In the genomic region with DNA sequence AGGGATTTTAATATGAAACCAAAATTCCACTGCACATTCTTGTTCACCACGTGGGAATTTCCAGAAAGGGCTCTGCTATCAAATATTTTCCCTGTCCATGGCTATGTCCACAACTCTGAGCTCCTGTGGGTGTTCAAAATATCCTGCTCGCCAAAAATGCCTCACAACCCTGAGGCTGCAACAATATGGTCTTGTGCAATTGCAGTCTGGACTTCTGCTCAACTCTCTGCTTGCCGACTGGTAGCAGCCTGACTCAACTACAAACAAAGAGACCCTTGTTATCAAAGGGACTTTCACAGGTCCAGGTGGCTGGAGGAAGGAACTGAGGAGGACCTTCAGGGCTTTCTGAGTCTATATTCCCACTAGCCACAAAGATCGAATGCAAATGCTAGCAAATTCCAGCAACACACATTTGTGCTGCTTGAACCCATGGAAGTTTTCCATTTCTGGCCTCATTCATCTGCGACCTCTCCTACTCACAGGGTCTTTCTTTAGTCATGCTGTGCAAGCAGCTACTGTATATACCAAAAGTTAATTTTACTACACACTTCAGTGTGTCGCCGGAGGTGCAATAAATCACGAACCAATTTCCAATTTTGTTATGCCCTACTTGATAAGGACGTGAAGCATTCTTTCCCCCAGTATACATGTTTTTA, we compare ENCODE assay signal across 14 cellular contexts.
DNase-seq lines count a peak whose midpoint lies in the region; ATAC-seq and TF ChIP-seq lines count a peak whose summit lies in the region.
"Had no signal": no experiment of that assay in that cellular context is flagged by ENCODE, and none has a peak within 500 bp of the region (broad histone marks: within the 10 kb centered on the region; RNA-seq: fewer than 3 reads in every experiment).

No MANE protein-coding gene starts in this region.

- TF ChIP-seq CTCF in foreskin keratinocyte (conservative IDR thresholded peaks at IDR 0.05) (no peak), endothelial cell (IDR thresholded peaks at IDR 0.05; ENCODE audit: unreplicated experiment) (no peak)

- no peak overlapping the region for H3K27ac ChIP-seq in foreskin keratinocyte
- H3K27ac ChIP-seq: colonic mucosa had no signal

- peaks cover 3% of the 10 kb centered on the region for H3K27me3 ChIP-seq in foreskin keratinocyte
- H3K27me3 ChIP-seq: colonic mucosa had no signal

- no peaks in the 10 kb centered on the region for H3K4me1 ChIP-seq in foreskin keratinocyte
- H3K4me1 ChIP-seq: colonic mucosa had no signal

- no peak overlapping the region for H3K27ac Mint-ChIP-seq in endothelial cell (ENCODE audit: unreplicated experiment)
- H3K27ac Mint-ChIP-seq: CD8-positive, alpha-beta T cell had no signal

- DNase-seq in GM04504 (ENCODE audit: low read depth): peak; percentile 35
- peak; percentile 12 for DNase-seq in amniotic epithelial cell (ENCODE audit: low read depth)
- peak; percentile 71 to 77 for DNase-seq in foreskin keratinocyte
- peak; percentile 65 for DNase-seq in non-pigmented ciliary epithelial cell (ENCODE audit: low read depth)
- DNase-seq in central memory CD4-positive, alpha-beta T cell: no peak
- no peak for DNase-seq in endothelial cell (ENCODE audit: low spot score)
- no peak for DNase-seq in MV-4-11 (lab: John Stamatoyannopoulos, UW)
- DNase-seq: CD8-positive, alpha-beta T cell; colonic mucosa; hippocampal formation; NCI-H2081 treated with DMSO at 0.1 percent for 48 hours; OCI-M1; stimulated activated CD4-positive, alpha-beta T cell treated with anti-CD3 and anti-CD28 coated beads, Interleukin-2, amount 100 ng/mL, for 24 hours had no signal

- H3K27me3 Mint-ChIP-seq in endothelial cell (ENCODE audit: unreplicated experiment): no peaks in the 10 kb centered on the region

- H3K4me1 Mint-ChIP-seq in endothelial cell (ENCODE audit: unreplicated experiment): no peaks in the 10 kb centered on the region

- no peak overlapping the region for H3K4me3 Mint-ChIP-seq in endothelial cell (ENCODE audit: unreplicated experiment)
- H3K4me3 Mint-ChIP-seq: CD8-positive, alpha-beta T cell had no signal

- peak; percentile 20 for ATAC-seq in foreskin keratinocyte
- no peak for ATAC-seq in GM21825 (IDR thresholded peaks at IDR 0.05; ENCODE audit: unreplicated experiment)
- ATAC-seq: CD8-positive, alpha-beta T cell had no signal

- no peaks in the 10 kb centered on the region for H3K9me3 Mint-ChIP-seq in endothelial cell (ENCODE audit: unreplicated experiment)
- H3K9me3 Mint-ChIP-seq: CD8-positive, alpha-beta T cell had no signal

- peaks cover 6% of the 10 kb centered on the region for H3K36me3 Mint-ChIP-seq in endothelial cell (ENCODE audit: low read depth, unreplicated experiment)
- H3K36me3 Mint-ChIP-seq: CD8-positive, alpha-beta T cell had no signal

Comparison
In these comparisons a context has a peak if more than half of its experiments do, and no peak if none do; other contexts are left out.
1. DNase-seq: peak in GM04504 (single experiment), amniotic epithelial cell (single experiment), foreskin keratinocyte (2 of 2) and non-pigmented ciliary epithelial cell (single experiment); none in central memory CD4-positive, alpha-beta T cell (single experiment), endothelial cell (single experiment) and MV-4-11 (single experiment).